ENCODE assay signal across 18 cellular contexts in the genomic region with DNA sequence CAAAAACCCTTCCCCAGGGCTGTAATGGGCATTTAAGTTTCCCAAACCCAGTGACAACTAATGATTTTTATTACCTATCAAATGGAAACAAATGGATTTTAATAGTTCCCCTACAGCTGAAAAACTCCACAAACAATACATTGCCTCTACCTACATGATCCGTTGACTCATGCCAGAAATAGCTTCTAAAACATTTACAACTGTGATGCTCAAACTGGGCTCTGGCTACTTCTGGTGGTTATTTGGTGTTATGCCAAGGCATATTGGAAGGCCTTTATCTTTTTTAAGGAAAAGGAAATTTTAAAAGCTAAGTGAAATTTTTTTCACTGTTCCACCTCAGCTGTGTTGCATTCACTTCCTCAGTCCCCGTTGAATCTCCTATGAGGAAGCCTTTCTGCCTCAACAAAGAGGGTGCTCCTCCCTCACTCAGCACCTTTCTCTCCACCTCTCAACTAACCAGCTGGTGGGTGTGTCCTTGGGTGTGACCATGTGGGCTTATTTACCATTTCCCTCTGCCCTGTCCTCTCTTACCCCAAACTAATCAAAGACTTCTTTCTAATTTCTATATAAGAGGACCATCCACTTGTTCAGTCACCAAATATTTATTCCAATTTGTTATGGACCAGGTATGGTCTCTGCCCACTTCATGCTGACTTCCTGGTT.
A peak's percentile ranks its signal among the peaks of the same experiment; 100 is the strongest.
DNase-seq lines count a peak whose midpoint lies in the region; TF ChIP-seq lines count a peak whose summit lies in the region.
"Had no signal": no experiment of that assay in that cellular context is flagged by ENCODE, and none has a peak within 500 bp of the region (broad histone marks: within the 10 kb centered on the region; RNA-seq: fewer than 3 reads in every experiment).

No MANE protein-coding gene starts in this region.

- H3K4me1 ChIP-seq in mammary epithelial cell (ENCODE audit: insufficient read depth, low read length), result peaks cover 39% of the 10 kb centered on the region
- H3K4me1 ChIP-seq in breast epithelium, result no peaks in the 10 kb centered on the region
- H3K4me1 ChIP-seq in tibial artery, result peaks cover 0 to 32% (median 8%) of the 10 kb centered on the region in 4 donors
- H3K4me1 ChIP-seq in CD8-positive, alpha-beta memory T cell (ENCODE audit: insufficient read depth, low read length), result peaks cover 13% of the 10 kb centered on the region

- H3K4me1 Mint-ChIP-seq in CD8-positive, alpha-beta memory T cell, result peaks cover 27 to 37% (median 33%) of the 10 kb centered on the region in 3 donors

- in situ Hi-C loops in mammary epithelial cell (cut with MboI; ENCODE audit: low sequenced_read_pairs in 2 of 2), result no loop called here

- H3K9me3 Mint-ChIP-seq in CD8-positive, alpha-beta memory T cell, result peaks cover 0 to 2% (median 0%) of the 10 kb centered on the region in 5 donors

- H3K27ac ChIP-seq in mammary epithelial cell (ENCODE audit: insufficient read depth, low read depth, low read length), result no peak overlapping the region
- H3K27ac ChIP-seq in breast epithelium, result no peak overlapping the region
- H3K27ac ChIP-seq in epithelial cell of prostate, result peak overlapping the region; percentile 1
- H3K27ac ChIP-seq in tibial artery, result no peak overlapping the region
- H3K27ac ChIP-seq in CD8-positive, alpha-beta memory T cell (ENCODE audit: low read depth, low read length), result no peak overlapping the region
- H3K27ac ChIP-seq: left lung, right atrium auricular region, tibial nerve had no signal

- H3K27me3 Mint-ChIP-seq in CD8-positive, alpha-beta memory T cell, result no peaks in the 10 kb centered on the region

- H3K27me3 ChIP-seq in mammary epithelial cell (ENCODE audit: insufficient read depth, low read length) (no peaks in the 10 kb centered on the region), breast epithelium (no peaks in the 10 kb centered on the region), tibial artery (no peaks in the 10 kb centered on the region)
- no peaks in the 10 kb centered on the region for H3K27me3 ChIP-seq in CD8-positive, alpha-beta memory T cell (ENCODE audit: insufficient read depth, low read length, poor library complexity, severe bottlenecking)
- H3K27me3 ChIP-seq: left lung, right atrium auricular region, tibial nerve had no signal

- no peaks in the 10 kb centered on the region for H4K20me1 ChIP-seq in mammary epithelial cell (ENCODE audit: insufficient read depth, low read length)

- TF ChIP-seq CTCF in mammary epithelial cell (conservative IDR thresholded peaks at IDR 0.05 in 1 of 2, IDR thresholded peaks at IDR 0.05 in 1 of 2; ENCODE audit: extremely low read depth in 1 of 2, insufficient read depth in 1 of 2, low read depth in 1 of 2, low read length in 2 of 2) (no peak), breast epithelium (IDR thresholded peaks at IDR 0.05) (no peak), tibial artery (IDR thresholded peaks at IDR 0.05) (no peak)

- H3K79me2 ChIP-seq in mammary epithelial cell (ENCODE audit: insufficient read depth, low read length), result no peaks in the 10 kb centered on the region

- no TSS peak for BruUV-seq in mammary epithelial cell (replicated peaks; lab: Mats Ljungman, UMichigan)

- no peak overlapping the region for H3K9ac ChIP-seq in mammary epithelial cell (ENCODE audit: insufficient read depth, low read length)

- POLR2A ChIA-PET in CD8-positive, alpha-beta memory T cell (lab: Charles Lee), result no interaction called here

- H3K9me3 ChIP-seq in mammary epithelial cell (replicated peaks; ENCODE audit: insufficient read depth, low read length) (no peaks in the 10 kb centered on the region), breast epithelium (no peaks in the 10 kb centered on the region), tibial artery (no peaks in the 10 kb centered on the region)
- no peaks in the 10 kb centered on the region for H3K9me3 ChIP-seq in CD8-positive, alpha-beta memory T cell (ENCODE audit: low read length)
- H3K9me3 ChIP-seq: right atrium auricular region had no signal

- no peak overlapping the region for H3K4me3 Mint-ChIP-seq in CD8-positive, alpha-beta memory T cell
- H3K4me3 Mint-ChIP-seq: CD4-positive, alpha-beta memory T cell had no signal

- intact Hi-C loops in mammary epithelial cell (cut with micrococcal nuclease), result loop anchor here (5.0 kb wide), 4 partner anchors 33 to 227 kb away; a partner anchor contains a TSS
- intact Hi-C loops in breast epithelium (cut with DNase I; ENCODE audit: low total_unique reads), result no loop called here
- intact Hi-C loops in tibial artery (cut with DNase I; ENCODE audit: low total_unique reads), result no loop called here

- TF ChIP-seq POLR2A in breast epithelium (IDR thresholded peaks at IDR 0.05), result no peak

- no peak overlapping the region for H3K4me3 ChIP-seq in mammary epithelial cell (replicated peaks in 1 of 3; ENCODE audit: insufficient read depth in 1 of 3, low read depth in 2 of 3, low read length in 3 of 3)
- no peak overlapping the region for H3K4me3 ChIP-seq in breast epithelium
- H3K4me3 ChIP-seq in tibial artery, result no peak overlapping the region
- H3K4me3 ChIP-seq in CD8-positive, alpha-beta memory T cell (ENCODE audit: low read length), result no peak overlapping the region
- H3K4me3 ChIP-seq: left lung, right atrium auricular region, tibial nerve had no signal

- H2AFZ ChIP-seq in mammary epithelial cell (ENCODE audit: low read depth, low read length), result no peak overlapping the region

- no peak overlapping the region for H3K27ac Mint-ChIP-seq in CD8-positive, alpha-beta memory T cell
- H3K27ac Mint-ChIP-seq: CD4-positive, alpha-beta memory T cell had no signal

- CTCF ChIA-PET in mammary epithelial cell (lab: Charles Lee; ENCODE audit: low non-redundant PET), result interaction anchor here (0.6 kb wide), 1 partner anchor 44 kb away, joined by 3 read pairs; no protein-coding TSS in a partner anchor
- CTCF ChIA-PET in CD8-positive, alpha-beta memory T cell (lab: Charles Lee), result no interaction called here

- WGBS in mammary epithelial cell (ENCODE audit: low coverage, missing lambda C conversion rate), result 75% methylated on average over 2 of the region's 2 CpGs

- peak; percentile 33 for DNase-seq in mammary epithelial cell
- no peak for DNase-seq in breast epithelium (ENCODE audit: low spot score in 2 of 2)
- peak; percentile 18 for DNase-seq in SW480 (ENCODE audit: low spot score)
- no peak for DNase-seq in epithelial cell of prostate (ENCODE audit: low read depth, low spot score)
- no peak for DNase-seq in tibial artery
- no peak for DNase-seq in HK-2 (ENCODE audit: unreplicated experiment)
- DNase-seq in CD8-positive, alpha-beta memory T cell, result no peak
- no peak for DNase-seq in T-helper 9 cell
- DNase-seq: CD4-positive, alpha-beta memory T cell; DMS79 treated with DMSO at 0.1 percent for 48 hours; left lung; MV-4-11; NCI-H2081; NCI-H526; stimulated activated CD4-positive, alpha-beta T cell treated with anti-CD3 and anti-CD28 coated beads, Interleukin-15, amount 100 ng/mL, for 24 hours; stimulated activated naive CD4-positive, alpha-beta T cell had no signal

- H3K4me2 ChIP-seq in mammary epithelial cell (ENCODE audit: insufficient read depth, low read depth, low read length), result no peak overlapping the region

- H3K36me3 ChIP-seq in mammary epithelial cell (ENCODE audit: insufficient read depth, low read length) (no peaks in the 10 kb centered on the region), breast epithelium (no peaks in the 10 kb centered on the region), tibial artery (no peaks in the 10 kb centered on the region)
- no peaks in the 10 kb centered on the region for H3K36me3 ChIP-seq in CD8-positive, alpha-beta memory T cell (ENCODE audit: insufficient read depth, low read length)
- H3K36me3 ChIP-seq: left lung, right atrium auricular region, tibial nerve had no signal

- dilution Hi-C loops in mammary epithelial cell (cut with HindIII; ENCODE audit: low sequenced_read_pairs), result no loop called here

- H3K36me3 Mint-ChIP-seq in CD8-positive, alpha-beta memory T cell, result peaks cover 0 to 2% (median 0%) of the 10 kb centered on the region in 3 donors
- H3K36me3 Mint-ChIP-seq: CD4-positive, alpha-beta memory T cell had no signal

Comparison
In these comparisons a context has a peak if more than half of its experiments do, and no peak if none do; other contexts are left out.
1. DNase-seq: peak in mammary epithelial cell (single experiment) and SW480 (single experiment); none in breast epithelium (0 of 2), epithelial cell of prostate (single experiment), tibial artery (0 of 2), HK-2 (single experiment), CD8-positive, alpha-beta memory T cell (0 of 5) and T-helper 9 cell (single experiment).